Comparison of ENCODE assay signal across 25 cellular contexts in the genomic region with DNA sequence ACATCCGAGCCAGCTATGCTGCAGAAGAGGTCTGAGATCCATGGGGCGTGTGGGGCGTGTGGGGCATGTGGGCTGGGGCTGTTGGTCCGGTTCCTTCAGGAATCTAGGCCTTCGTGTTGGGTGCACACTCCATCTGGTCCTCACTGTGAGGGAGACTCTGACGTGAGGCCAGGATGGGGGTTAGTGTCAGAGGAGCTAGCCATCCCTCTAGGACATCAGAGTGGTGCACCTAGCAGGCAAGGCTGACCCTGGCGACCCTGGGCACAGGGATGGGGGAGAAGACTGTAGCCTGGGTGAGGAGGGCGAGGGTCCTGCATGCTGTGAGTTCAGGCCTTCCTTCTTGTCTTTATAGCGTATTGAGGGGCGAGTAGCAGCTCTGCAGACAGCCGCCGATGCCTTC. TPM values are rescaled to one million over a fixed set of nuclear protein-coding genes. Genes with fewer than 3 reads are reported as not detected.
DNase-seq lines count a peak whose midpoint lies in the region; ATAC-seq and TF ChIP-seq lines count a peak whose summit lies in the region.
"Had no signal": no experiment of that assay in that cellular context is flagged by ENCODE, and none has a peak within 500 bp of the region (broad histone marks: within the 10 kb centered on the region; RNA-seq: fewer than 3 reads in every experiment).

No MANE protein-coding gene starts in this region.

- POLR2A ChIA-PET in Caco-2 (lab: Charles Lee) (interaction anchor here (0.7 kb wide), 1 partner anchor 16 kb away, joined by 3 read pairs; no protein-coding TSS in a partner anchor), WTC11 (lab: Charles Lee) (no interaction called here)
- POLR2A ChIA-PET in activated CD8-positive, alpha-beta T cell treated with anti-CD3 and anti-CD28 coated beads, Interleukin-2, amount 10 ng/mL, durations not matched to agents 7 days and 5 days (lab: Charles Lee): interaction anchor here (1.2 to 1.3 kb wide), 2 partner anchors 8 to 25 kb away, joined by 4 to 5 read pairs; partner anchors contain the start of gene PTPRA
- POLR2A ChIA-PET in naive thymus-derived CD8-positive, alpha-beta T cell (lab: Charles Lee): interaction anchor here (0.6 to 4.9 kb wide), 7 partner anchors 8 to 213 kb away, joined by 3 to 26 read pairs (median 5); partner anchors contain the start of genes NOP56, PCED1A, PTPRA and VPS16

- DNase-seq in activated T-cell treated with anti-CD3 and anti-CD28 coated beads, Interleukin-2, amount 50 U/mL, for 24 hours: no peak
- no peak for DNase-seq in activated T-cell treated with anti-CD3 and anti-CD28 coated beads, Interleukin-2, amount 50 U/mL, for 72 hours
- no peak for DNase-seq in Caco-2
- no peak for DNase-seq in activated CD8-positive, alpha-beta T cell treated with anti-CD3 and anti-CD28 coated beads, Interleukin-2, amount 10 ng/mL, durations not matched to agents 7 days and 5 days
- DNase-seq in naive thymus-derived CD8-positive, alpha-beta T cell: no peak
- no peak for DNase-seq in WTC11 (ENCODE audit: low spot score)
- DNase-seq: 8988T, ACHN, BE2C, NCI-H1048, NCI-H1417, NCI-H1694, NCI-H2029 treated with DMSO at 0.1 percent for 48 hours, NCI-H446 treated with DMSO at 0.1 percent for 48 hours, NCI-H526 treated with DMSO at 0.1 percent for 48 hours, PC-9, SHP77 had no signal

- H3K27ac Mint-ChIP-seq in activated T-cell treated with anti-CD3 and anti-CD28 coated beads, Interleukin-2, amount 50 U/mL, for 24 hours: peak overlapping the region; percentile 54
- no peak overlapping the region for H3K27ac Mint-ChIP-seq in activated T-cell treated with anti-CD3 and anti-CD28 coated beads, Interleukin-2, amount 50 U/mL, for 72 hours
- H3K27ac Mint-ChIP-seq in Caco-2 (ENCODE audit: unreplicated experiment) (no peak overlapping the region), WTC11 (no peak overlapping the region)
- peak overlapping the region; percentile 19 for H3K27ac Mint-ChIP-seq in activated CD8-positive, alpha-beta T cell treated with anti-CD3 and anti-CD28 coated beads, Interleukin-2, amount 10 ng/mL, durations not matched to agents 7 days and 5 days
- peak overlapping the region in 8 of 10 donors; percentile 19 to 90 (median 61) for H3K27ac Mint-ChIP-seq in naive thymus-derived CD8-positive, alpha-beta T cell
- H3K27ac Mint-ChIP-seq: GM23338 had no signal

- CTCF ChIA-PET in Caco-2 (lab: Charles Lee): no interaction called here
- CTCF ChIA-PET in activated CD8-positive, alpha-beta T cell treated with anti-CD3 and anti-CD28 coated beads, Interleukin-2, amount 10 ng/mL, durations not matched to agents 7 days and 5 days (lab: Charles Lee): interaction anchor here (0.8 to 3.4 kb wide), 6 partner anchors 9 to 178 kb away, joined by 3 to 16 read pairs (median 3); no protein-coding TSS in a partner anchor
- CTCF ChIA-PET in WTC11 (lab: Charles Lee): interaction anchor here (0.7 to 2.2 kb wide), 5 partner anchors 9 to 174 kb away, joined by 3 to 5 read pairs (median 4); partner anchors contain the start of gene CPXM1

- H3K36me3 ChIP-seq in Caco-2 (ENCODE audit: control insufficient read depth, insufficient read depth, low read length): no peaks in the 10 kb centered on the region
- H3K36me3 ChIP-seq: BE2C had no signal

- H3K4me1 ChIP-seq in Caco-2: no peaks in the 10 kb centered on the region
- H3K4me1 ChIP-seq: BE2C had no signal

- no peaks in the 10 kb centered on the region for H3K9me3 Mint-ChIP-seq in activated T-cell treated with anti-CD3 and anti-CD28 coated beads, Interleukin-2, amount 50 U/mL, for 24 hours
- H3K9me3 Mint-ChIP-seq in activated T-cell treated with anti-CD3 and anti-CD28 coated beads, Interleukin-2, amount 50 U/mL, for 72 hours: no peaks in the 10 kb centered on the region
- H3K9me3 Mint-ChIP-seq in Caco-2 (ENCODE audit: unreplicated experiment): no peaks in the 10 kb centered on the region
- H3K9me3 Mint-ChIP-seq in activated CD8-positive, alpha-beta T cell treated with anti-CD3 and anti-CD28 coated beads, Interleukin-2, amount 10 ng/mL, durations not matched to agents 7 days and 5 days (ENCODE audit: insufficient read depth): no peaks in the 10 kb centered on the region
- H3K9me3 Mint-ChIP-seq in naive thymus-derived CD8-positive, alpha-beta T cell: no peaks in the 10 kb centered on the region
- no peaks in the 10 kb centered on the region for H3K9me3 Mint-ChIP-seq in WTC11
- H3K9me3 Mint-ChIP-seq: CD14-positive monocyte, GM23338 had no signal

- intact Hi-C loops in Caco-2 (cut with micrococcal nuclease; ENCODE audit: unreplicated experiment): no loop called here

- H3K27me3 Mint-ChIP-seq in activated T-cell treated with anti-CD3 and anti-CD28 coated beads, Interleukin-2, amount 50 U/mL, for 24 hours: no peaks in the 10 kb centered on the region
- no peaks in the 10 kb centered on the region for H3K27me3 Mint-ChIP-seq in activated T-cell treated with anti-CD3 and anti-CD28 coated beads, Interleukin-2, amount 50 U/mL, for 72 hours (ENCODE audit: low read depth)
- H3K27me3 Mint-ChIP-seq in Caco-2 (ENCODE audit: insufficient read depth, unreplicated experiment) (no peaks in the 10 kb centered on the region), WTC11 (ENCODE audit: low read depth) (no peaks in the 10 kb centered on the region)
- H3K27me3 Mint-ChIP-seq in activated CD8-positive, alpha-beta T cell treated with anti-CD3 and anti-CD28 coated beads, Interleukin-2, amount 10 ng/mL, durations not matched to agents 7 days and 5 days (ENCODE audit: low read depth): no peaks in the 10 kb centered on the region
- H3K27me3 Mint-ChIP-seq in naive thymus-derived CD8-positive, alpha-beta T cell: no peaks in the 10 kb centered on the region

- no peak overlapping the region for H3K4me3 ChIP-seq in Caco-2 (ENCODE audit: low read depth, low read length)
- H3K4me3 ChIP-seq: GM23338, PC-9 had no signal

- ATAC-seq in activated T-cell treated with anti-CD3 and anti-CD28 coated beads, Interleukin-2, amount 50 U/mL, for 72 hours (replicated peaks in 1 of 2): no peak
- ATAC-seq in activated CD8-positive, alpha-beta T cell treated with anti-CD3 and anti-CD28 coated beads, Interleukin-2, amount 10 ng/mL, durations not matched to agents 7 days and 5 days: no peak
- no peak for ATAC-seq in naive thymus-derived CD8-positive, alpha-beta T cell
- ATAC-seq in HG03457 (IDR thresholded peaks at IDR 0.05; ENCODE audit: unreplicated experiment): no peak
- no peak for ATAC-seq in GM18873 (IDR thresholded peaks at IDR 0.05; ENCODE audit: low FRiP score, unreplicated experiment)
- ATAC-seq in WTC11: no peak
- ATAC-seq: HCT116 had no signal

- peaks cover 63% of the 10 kb centered on the region for H3K36me3 Mint-ChIP-seq in activated T-cell treated with anti-CD3 and anti-CD28 coated beads, Interleukin-2, amount 50 U/mL, for 24 hours (ENCODE audit: low read depth)
- peaks cover 0 to 4% of the 10 kb centered on the region in 2 donors for H3K36me3 Mint-ChIP-seq in activated T-cell treated with anti-CD3 and anti-CD28 coated beads, Interleukin-2, amount 50 U/mL, for 72 hours (ENCODE audit: insufficient read depth in 2 of 2)
- H3K36me3 Mint-ChIP-seq in Caco-2 (ENCODE audit: insufficient read depth, unreplicated experiment) (peaks cover 7% of the 10 kb centered on the region), WTC11 (no peaks in the 10 kb centered on the region)
- H3K36me3 Mint-ChIP-seq in activated CD8-positive, alpha-beta T cell treated with anti-CD3 and anti-CD28 coated beads, Interleukin-2, amount 10 ng/mL, durations not matched to agents 7 days and 5 days (ENCODE audit: low read depth): peaks cover 29% of the 10 kb centered on the region
- H3K36me3 Mint-ChIP-seq in naive thymus-derived CD8-positive, alpha-beta T cell: peaks cover 0 to 12% (median 1%) of the 10 kb centered on the region in 3 donors

- no peaks in the 10 kb centered on the region for H3K27me3 ChIP-seq in Caco-2 (replicated peaks; ENCODE audit: control insufficient read depth, insufficient read depth, low read length)
- H3K27me3 ChIP-seq: BE2C had no signal

- no peak for TF ChIP-seq CTCF in Caco-2 (IDR thresholded peaks at IDR 0.05; ENCODE audit: insufficient read depth in 1 of 2, low read depth in 1 of 2, low read length in 1 of 2, severe bottlenecking in 1 of 2, unreplicated experiment in 1 of 2)
- TF ChIP-seq CTCF in WTC11 (IDR thresholded peaks at IDR 0.05): no peak

- peaks cover 37% of the 10 kb centered on the region for H3K4me1 Mint-ChIP-seq in activated T-cell treated with anti-CD3 and anti-CD28 coated beads, Interleukin-2, amount 50 U/mL, for 24 hours (ENCODE audit: low read depth)
- H3K4me1 Mint-ChIP-seq in activated T-cell treated with anti-CD3 and anti-CD28 coated beads, Interleukin-2, amount 50 U/mL, for 72 hours (ENCODE audit: low read depth): peaks cover 37% of the 10 kb centered on the region
- H3K4me1 Mint-ChIP-seq in Caco-2 (ENCODE audit: low read depth, unreplicated experiment) (no peaks in the 10 kb centered on the region), WTC11 (no peaks in the 10 kb centered on the region)
- peaks cover 39% of the 10 kb centered on the region for H3K4me1 Mint-ChIP-seq in activated CD8-positive, alpha-beta T cell treated with anti-CD3 and anti-CD28 coated beads, Interleukin-2, amount 10 ng/mL, durations not matched to agents 7 days and 5 days (ENCODE audit: low read depth)
- peaks cover 33 to 47% (median 42%) of the 10 kb centered on the region in 4 donors for H3K4me1 Mint-ChIP-seq in naive thymus-derived CD8-positive, alpha-beta T cell
- H3K4me1 Mint-ChIP-seq: GM23338 had no signal

- no peaks in the 10 kb centered on the region for H3K9me3 ChIP-seq in Caco-2
- H3K9me3 ChIP-seq: BE2C had no signal

- no peak overlapping the region for H3K4me3 Mint-ChIP-seq in activated T-cell treated with anti-CD3 and anti-CD28 coated beads, Interleukin-2, amount 50 U/mL, for 24 hours
- no peak overlapping the region for H3K4me3 Mint-ChIP-seq in activated T-cell treated with anti-CD3 and anti-CD28 coated beads, Interleukin-2, amount 50 U/mL, for 72 hours
- H3K4me3 Mint-ChIP-seq in Caco-2 (ENCODE audit: unreplicated experiment) (no peak overlapping the region), WTC11 (no peak overlapping the region)
- no peak overlapping the region for H3K4me3 Mint-ChIP-seq in activated CD8-positive, alpha-beta T cell treated with anti-CD3 and anti-CD28 coated beads, Interleukin-2, amount 10 ng/mL, durations not matched to agents 7 days and 5 days
- peak overlapping the region in 1 of 10 donors; percentile 43 for H3K4me3 Mint-ChIP-seq in naive thymus-derived CD8-positive, alpha-beta T cell
- H3K4me3 Mint-ChIP-seq: GM23338 had no signal

- TSS peak; percentile 11 for BruUV-seq in Caco-2 (replicated peaks; lab: Mats Ljungman, UMichigan)

RNA-seq across cellular contexts. Expression of gene PTPRA, which starts 8.7 kb away (rescaled TPM):
- 10 to 100 TPM; 81.2 to 85.9 TPM for total RNA-seq in activated T-cell treated with anti-CD3 and anti-CD28 coated beads, Interleukin-2, amount 50 U/mL, for 72 hours
- 51.4 and 57.0 TPM in 2 replicates for total RNA-seq in Caco-2 (2022)
- total RNA-seq in activated CD8-positive, alpha-beta T cell treated with anti-CD3 and anti-CD28 coated beads, Interleukin-2, amount 10 ng/mL, durations not matched to agents 7 days and 5 days: 10 to 100 TPM; 58.5 to 60.9 TPM
- 100 to 1,000 TPM in 1 of 2 experiments, 10 to 100 TPM in 1; 90.1 to 106 TPM for total RNA-seq in naive thymus-derived CD8-positive, alpha-beta T cell
- polyA plus RNA-seq in naive thymus-derived CD8-positive, alpha-beta T cell: 10 to 100 TPM; 24.6 to 51.4 (median 30.8) TPM
- 43.8 to 48.8 TPM (median 47.2 TPM) in 3 replicates for total RNA-seq in WTC11 (2021)

RNA-seq across cellular contexts. Expression of gene VPS16, which starts 24.1 kb away (rescaled TPM):
- total RNA-seq in activated T-cell treated with anti-CD3 and anti-CD28 coated beads, Interleukin-2, amount 50 U/mL, for 72 hours: 10 to 100 TPM; 54.3 to 60.7 TPM
- total RNA-seq in Caco-2 (2022) (41.3 and 46.6 TPM in 2 replicates), WTC11 (2021) (26.2 to 29.1 TPM (median 27.8 TPM) in 3 replicates)
- 10 to 100 TPM; 47.0 to 55.2 TPM for total RNA-seq in activated CD8-positive, alpha-beta T cell treated with anti-CD3 and anti-CD28 coated beads, Interleukin-2, amount 10 ng/mL, durations not matched to agents 7 days and 5 days
- total RNA-seq in naive thymus-derived CD8-positive, alpha-beta T cell: 10 to 100 TPM; 57.6 to 57.8 TPM
- 10 to 100 TPM; 34.6 to 40.6 (median 39.3) TPM for polyA plus RNA-seq in naive thymus-derived CD8-positive, alpha-beta T cell

RNA-seq across cellular contexts. Expression of gene PCED1A, which starts 24.2 kb away (rescaled TPM):
- total RNA-seq in activated T-cell treated with anti-CD3 and anti-CD28 coated beads, Interleukin-2, amount 50 U/mL, for 72 hours: 10 to 100 TPM; 52.8 to 58.9 TPM
- total RNA-seq in Caco-2 (2022) (43.9 and 44.7 TPM in 2 replicates), WTC11 (2021) (19.7 to 37.0 TPM (median 33.5 TPM) in 3 replicates)
- 10 to 100 TPM; 17.3 to 17.9 TPM for total RNA-seq in activated CD8-positive, alpha-beta T cell treated with anti-CD3 and anti-CD28 coated beads, Interleukin-2, amount 10 ng/mL, durations not matched to agents 7 days and 5 days
- 100 to 1,000 TPM in 1 of 2 experiments, 10 to 100 TPM in 1; 89.5 to 101 TPM for total RNA-seq in naive thymus-derived CD8-positive, alpha-beta T cell
- polyA plus RNA-seq in naive thymus-derived CD8-positive, alpha-beta T cell: 10 to 100 TPM; 21.9 to 29.6 (median 23.6) TPM

RNA-seq across cellular contexts. Expression of gene TMEM239, which starts 48.5 kb away (rescaled TPM):
- not detected for total RNA-seq in activated T-cell treated with anti-CD3 and anti-CD28 coated beads, Interleukin-2, amount 50 U/mL, for 72 hours
- total RNA-seq in Caco-2 (2022): not detected in 2 replicates
- not detected for total RNA-seq in activated CD8-positive, alpha-beta T cell treated with anti-CD3 and anti-CD28 coated beads, Interleukin-2, amount 10 ng/mL, durations not matched to agents 7 days and 5 days
- not detected for total RNA-seq in naive thymus-derived CD8-positive, alpha-beta T cell
- not detected for polyA plus RNA-seq in naive thymus-derived CD8-positive, alpha-beta T cell
- not detected in 3 replicates for total RNA-seq in WTC11 (2021)
- total RNA-seq: Daoy, G401, GM23338, PC-9, SK-MEL-5 had no signal
- polyA plus RNA-seq: CD14-positive monocyte, GM23338 had no signal

RNA-seq across cellular contexts. Expression of gene C20orf141, which starts 49.8 kb away (rescaled TPM):
- not detected for total RNA-seq in activated T-cell treated with anti-CD3 and anti-CD28 coated beads, Interleukin-2, amount 50 U/mL, for 72 hours
- total RNA-seq in Caco-2 (2022) (not detected in 2 replicates), WTC11 (2021) (not detected in 3 replicates)
- not detected for total RNA-seq in activated CD8-positive, alpha-beta T cell treated with anti-CD3 and anti-CD28 coated beads, Interleukin-2, amount 10 ng/mL, durations not matched to agents 7 days and 5 days
- total RNA-seq in naive thymus-derived CD8-positive, alpha-beta T cell: not detected
- polyA plus RNA-seq in naive thymus-derived CD8-positive, alpha-beta T cell: not detected
- total RNA-seq: Daoy, G401, GM23338, PC-9, SK-MEL-5 had no signal
- polyA plus RNA-seq: CD14-positive monocyte, GM23338 had no signal

Comparison
In these comparisons a context has a peak if more than half of its experiments do, and no peak if none do; other contexts are left out.
1. H3K27ac Mint-ChIP-seq: peak in activated T-cell treated with anti-CD3 and anti-CD28 coated beads, Interleukin-2, amount 50 U/mL, for 24 hours (single experiment), activated CD8-positive, alpha-beta T cell treated with anti-CD3 and anti-CD28 coated beads, Interleukin-2, amount 10 ng/mL, durations not matched to agents 7 days and 5 days (single experiment) and naive thymus-derived CD8-positive, alpha-beta T cell (8 of 10); none in activated T-cell treated with anti-CD3 and anti-CD28 coated beads, Interleukin-2, amount 50 U/mL, for 72 hours (single experiment), Caco-2 (single experiment) and WTC11 (single experiment).